7 cellular contexts compared by ENCODE assay signal in genomic region chr15:51612669-51613068, GRCh38. TPM values are rescaled to one million over a fixed set of nuclear protein-coding genes. Genes with fewer than 3 reads are reported as not detected.
DNase-seq lines count a peak whose midpoint lies in the region; ATAC-seq, FAIRE-seq and TF ChIP-seq lines count a peak whose summit lies in the region.
"Not testable (repeated sequence)": the region's sequence is repeated elsewhere in the genome, so short reads cannot be mapped to it uniquely, and the experiment has no call there.

No MANE protein-coding gene starts in this region.

- H3K18ac ChIP-seq in mesendoderm (ENCODE audit: low read length), result not testable (repeated sequence)

- H3K9me2 ChIP-seq in GM23338 (ENCODE audit: insufficient read depth), result not testable (repeated sequence)

- H3K4me3 Mint-ChIP-seq in CD14-positive monocyte, GM23338, WTC11: not testable (repeated sequence)

- not testable (repeated sequence) for H2AFZ ChIP-seq in GM23338; K562 (ENCODE audit: low read depth, low read length)

- TF ChIP-seq POLR2A in K562 (conservative IDR thresholded peaks at IDR 0.05), result not testable (repeated sequence)

- not testable (repeated sequence) for TF ChIP-seq EP300 in K562 (IDR thresholded peaks at IDR 0.05; ENCODE audit: low read length)

- H3K36me3 Mint-ChIP-seq in CD14-positive monocyte (peaks cover 46 to 66% of the 10 kb centered on the region in 2 donors), GM23338 (ENCODE audit: low read depth) (peaks cover 24% of the 10 kb centered on the region), WTC11 (peaks cover 28% of the 10 kb centered on the region)

- H3K79me1 ChIP-seq in mesendoderm (ENCODE audit: low read length), result not testable (repeated sequence)

- H3K4me2 ChIP-seq in GM23338; K562 (ENCODE audit: insufficient read depth, low read length); mesendoderm (ENCODE audit: low read length): not testable (repeated sequence)

- H3K23ac ChIP-seq in mesendoderm (ENCODE audit: low read length), result not testable (repeated sequence)

- H3K36me3 ChIP-seq in GM23338 (ENCODE audit: insufficient read depth); K562 (ENCODE audit: control insufficient read depth, insufficient read depth, low read length); mesendoderm (ENCODE audit: control insufficient read depth, insufficient read depth, low read length): not testable (repeated sequence)

- not testable (repeated sequence) for DNase-seq in CD14-positive monocyte (ENCODE audit: low spot score); K562 (ENCODE audit: extremely low read depth in 1 of 4, low spot score in 3 of 4)
- DNase-seq in ELF-1 (ENCODE audit: low read depth, low spot score) (peak; percentile 18), GM23338 (ENCODE audit: low spot score) (peak; percentile 19), OCI-M1 (lab: John Stamatoyannopoulos, UW) (peak; percentile 4), WTC11 (ENCODE audit: low spot score) (peak; percentile 22), mesendoderm (peak; percentile 8)

- H2BK120ac ChIP-seq in mesendoderm (ENCODE audit: low read depth, low read length), result not testable (repeated sequence)

- peaks cover 4 to 14% (median 11%) of the 10 kb centered on the region in 7 donors for H3K9me3 Mint-ChIP-seq in CD14-positive monocyte
- H3K9me3 Mint-ChIP-seq in GM23338, result peaks cover 25% of the 10 kb centered on the region
- H3K9me3 Mint-ChIP-seq in WTC11, result peaks cover 49% of the 10 kb centered on the region

- H3K27ac ChIP-seq in GM23338 (ENCODE audit: low read depth); K562 (ENCODE audit: extremely low read depth, low read depth, low read length); mesendoderm (ENCODE audit: low read depth, low read length): not testable (repeated sequence)

- BruUV-seq in K562 (replicated peaks; lab: Mats Ljungman, UMichigan), result not testable (repeated sequence)

- not testable (repeated sequence) for H3K4me1 ChIP-seq in GM23338 (ENCODE audit: insufficient read depth); K562 (replicated peaks in 1 of 2; ENCODE audit: control insufficient read depth in 2 of 2, insufficient read depth in 2 of 2, low read length in 2 of 2); mesendoderm (ENCODE audit: control insufficient read depth, low read depth, low read length)

- H2BK15ac ChIP-seq in mesendoderm (replicated peaks; ENCODE audit: low read depth), result not testable (repeated sequence)

- not testable (repeated sequence) for H3K4me3 ChIP-seq in GM23338; K562; mesendoderm (ENCODE audit: low read length)

- intact Hi-C loops in CD14-positive monocyte (cut with micrococcal nuclease); K562 (cut with micrococcal nuclease): not testable (repeated sequence)

- not testable (repeated sequence) for H3K79me2 ChIP-seq in GM23338 (replicated peaks; ENCODE audit: insufficient read depth); K562 (ENCODE audit: control insufficient read depth, insufficient read depth, low read length); mesendoderm (ENCODE audit: control insufficient read depth, insufficient read depth, low read length)

- H4K5ac ChIP-seq in mesendoderm (ENCODE audit: low read length), result not testable (repeated sequence)

- H3K27me3 ChIP-seq in GM23338 (ENCODE audit: insufficient read depth); K562 (ENCODE audit: control insufficient read depth in 2 of 2, insufficient read depth in 2 of 2, low read length in 2 of 2); mesendoderm (ENCODE audit: insufficient read depth, low read length, poor library complexity): not testable (repeated sequence)

- TF ChIP-seq RAD21 in K562 (CRISPR knock-in tag; conservative IDR thresholded peaks at IDR 0.05 in 1 of 2, IDR thresholded peaks at IDR 0.05 in 1 of 2), result not testable (repeated sequence)

- H4K8ac ChIP-seq in mesendoderm (ENCODE audit: low read depth, low read length), result not testable (repeated sequence)

- FAIRE-seq in K562 (lab: Jason Lieb, UNC), result not testable (repeated sequence)

- H3K9me1 ChIP-seq in K562 (ENCODE audit: control insufficient read depth, insufficient read depth, low read length), result not testable (repeated sequence)

- ATAC-seq in GM23338, WTC11, K562: not testable (repeated sequence)

- not testable (repeated sequence) for H3K4ac ChIP-seq in mesendoderm (ENCODE audit: low read depth, low read length)

- peak overlapping the region in 4 of 7 donors; percentile 24 to 81 (median 37) for H3K27ac Mint-ChIP-seq in CD14-positive monocyte
- H3K27ac Mint-ChIP-seq in GM23338, WTC11: not testable (repeated sequence)

- H3F3A ChIP-seq in GM23338 (replicated peaks; ENCODE audit: low read depth), result not testable (repeated sequence)

- in situ Hi-C loops in K562 (cut with MboI), result not testable (repeated sequence)

- not testable (repeated sequence) for H3K9me3 ChIP-seq in K562 (replicated peaks; ENCODE audit: control insufficient read depth, insufficient read depth, low read depth, low read length)

- not testable (repeated sequence) for H4K20me1 ChIP-seq in GM23338 (replicated peaks; ENCODE audit: insufficient read depth); K562 (replicated peaks; ENCODE audit: control insufficient read depth, insufficient read depth, low read length)

- CTCF ChIA-PET in WTC11 (lab: Charles Lee); K562 (lab: Yijun Ruan, JAX; ENCODE audit: low intra/inter-chr PET ratio): not testable (repeated sequence)

- not testable (repeated sequence) for H2AK5ac ChIP-seq in mesendoderm (ENCODE audit: low read length)

- POLR2A ChIA-PET in WTC11 (lab: Charles Lee), result not testable (repeated sequence)
- POLR2A ChIA-PET in K562 (lab: Yijun Ruan, JAX), result interaction anchor here (4.4 kb wide), 1 partner anchor 9 kb away, joined by 32 read pairs; the partner anchor contains the start of gene DMXL2

- not testable (repeated sequence) for H2BK5ac ChIP-seq in mesendoderm (ENCODE audit: low read length)

- H3K4me1 Mint-ChIP-seq in CD14-positive monocyte, result peaks cover 45% of the 10 kb centered on the region
- not testable (repeated sequence) for H3K4me1 Mint-ChIP-seq in GM23338, WTC11

- TF ChIP-seq CTCF in CD14-positive monocyte (IDR thresholded peaks at IDR 0.05); GM23338 (conservative IDR thresholded peaks at IDR 0.05; ENCODE audit: low read depth in 2 of 2); WTC11 (IDR thresholded peaks at IDR 0.05); K562 (IDR thresholded peaks at IDR 0.05 in 2 of 3, conservative IDR thresholded peaks at IDR 0.05 in 1 of 3; ENCODE audit: insufficient read depth in 2 of 3, low read depth in 1 of 3, low read length in 3 of 3): not testable (repeated sequence)

- not testable (repeated sequence) for H3K9ac ChIP-seq in K562 (ENCODE audit: insufficient read depth in 1 of 2, low read depth in 2 of 2, low read length in 2 of 2); mesendoderm (ENCODE audit: low read length)

- H3K56ac ChIP-seq in mesendoderm (ENCODE audit: low read length), result not testable (repeated sequence)

- WGBS in K562 (ENCODE audit: insufficient coverage, low coverage, missing lambda C conversion rate), result 79% methylated on average over 5 of the region's 5 CpGs
- no CpG with 5 or more reads among the region's 5 CpGs for WGBS in mesendoderm (ENCODE audit: extremely low coverage, insufficient coverage, low lambda C conversion rate)

- H3K27me3 Mint-ChIP-seq in CD14-positive monocyte (ENCODE audit: low read depth in 3 of 3); GM23338 (ENCODE audit: insufficient read depth, low read depth, poor library complexity); WTC11 (ENCODE audit: low read depth): not testable (repeated sequence)

TF ChIP-seq in K562, 482 proteins besides CTCF, POLR2A, EP300 and RAD21 (continues in another document):
- TF ChIP-seq CBX3 (IDR thresholded peaks at IDR 0.05; ENCODE audit: borderline replicate concordance in 1 of 2, low read length in 2 of 2), result peak in 1 of 2 experiments; percentile 73; a peak in 1 of 3 replicates

RNA-seq across cellular contexts. Expression of gene DMXL2, which starts 9.9 kb away (rescaled TPM):
- polyA plus RNA-seq in CD14-positive monocyte (10 to 100 TPM; 29.1 to 45.5 TPM), GM23338 (2016; fragmentation: Nextera tagmentation; extraction: Ambion mirVana) (5.2 and 6.1 TPM in 2 replicates), K562 (2011; rRNA removed) (29.1 and 57.7 TPM in 2 replicates), K562 (2014; fragmentation: Illumina TruSeq; extraction: Trizol) (36.6 and 43.6 TPM in 2 replicates), K562 (2014; fragmentation: Nextera tagmentation; extraction: Ambion mirVana) (10 to 100 TPM in 1 of 2 experiments, 1 to 10 TPM in 1; 9.3 to 16.2 TPM), K562 (2014; rRNA removed) (25.2 and 26.8 TPM in 2 replicates)
- 21.6 and 61.1 TPM in 2 replicates for total RNA-seq in GM23338 (2014; rRNA removed; shearing (Covaris generic))
- total RNA-seq in WTC11 (2021) (10.3 to 13.2 TPM (median 10.4 TPM) in 3 replicates), K562 (2014; rRNA removed) (19.1 and 21.4 TPM in 2 replicates), K562 (2014; rRNA removed; fragmentation: Illumina TruSeq; extraction: Trizol) (47.7 and 51.7 TPM in 2 replicates), K562 (2015; rRNA removed; fragmentation: Illumina TruSeq; extraction: Trizol) (46.6 and 52.6 TPM in 2 replicates), K562 (2021) (27.2 and 30.7 TPM in 2 replicates)
- 77.2 and 279 TPM in 2 replicates for total RNA-seq in K562 (2011; cell fraction: chromatin; rRNA removed; ENCODE audit: low replicate concordance)
- 32.7 and 55.5 TPM in 2 replicates for total RNA-seq in K562 (2011; cell fraction: nucleolus; rRNA removed)
- 96.4 and 108 TPM in 2 replicates for total RNA-seq in K562 (2011; cell fraction: nucleoplasm; rRNA removed)
- 10.3 and 11.5 TPM in 2 replicates for polyA plus RNA-seq in K562 (2011; cell fraction: cytosol; rRNA removed)
- 89.0 and 105 TPM in 2 replicates for polyA plus RNA-seq in K562 (2011; cell fraction: nucleus; rRNA removed)
- 33.2 and 71.4 TPM in 2 replicates for polyA plus RNA-seq in K562 (2012)
- polyA minus RNA-seq in K562 (2011; rRNA and poly(A)+ RNA removed), result 39.8 and 45.9 TPM in 2 replicates
- 8.6 and 15.8 TPM in 2 replicates for polyA minus RNA-seq in K562 (2011; cell fraction: cytosol; rRNA and poly(A)+ RNA removed)
- 45.1 and 48.7 TPM in 2 replicates for polyA minus RNA-seq in K562 (2011; cell fraction: nucleus; rRNA and poly(A)+ RNA removed)
- 2.3 TPM for polyA plus RNA-seq in mesendoderm (2013, experiment 1 of 2)
- polyA plus RNA-seq in mesendoderm (2013, experiment 2 of 2), result 2.7 TPM
